Comparison of ENCODE assay signal across 1 cellular context in the genomic region with DNA sequence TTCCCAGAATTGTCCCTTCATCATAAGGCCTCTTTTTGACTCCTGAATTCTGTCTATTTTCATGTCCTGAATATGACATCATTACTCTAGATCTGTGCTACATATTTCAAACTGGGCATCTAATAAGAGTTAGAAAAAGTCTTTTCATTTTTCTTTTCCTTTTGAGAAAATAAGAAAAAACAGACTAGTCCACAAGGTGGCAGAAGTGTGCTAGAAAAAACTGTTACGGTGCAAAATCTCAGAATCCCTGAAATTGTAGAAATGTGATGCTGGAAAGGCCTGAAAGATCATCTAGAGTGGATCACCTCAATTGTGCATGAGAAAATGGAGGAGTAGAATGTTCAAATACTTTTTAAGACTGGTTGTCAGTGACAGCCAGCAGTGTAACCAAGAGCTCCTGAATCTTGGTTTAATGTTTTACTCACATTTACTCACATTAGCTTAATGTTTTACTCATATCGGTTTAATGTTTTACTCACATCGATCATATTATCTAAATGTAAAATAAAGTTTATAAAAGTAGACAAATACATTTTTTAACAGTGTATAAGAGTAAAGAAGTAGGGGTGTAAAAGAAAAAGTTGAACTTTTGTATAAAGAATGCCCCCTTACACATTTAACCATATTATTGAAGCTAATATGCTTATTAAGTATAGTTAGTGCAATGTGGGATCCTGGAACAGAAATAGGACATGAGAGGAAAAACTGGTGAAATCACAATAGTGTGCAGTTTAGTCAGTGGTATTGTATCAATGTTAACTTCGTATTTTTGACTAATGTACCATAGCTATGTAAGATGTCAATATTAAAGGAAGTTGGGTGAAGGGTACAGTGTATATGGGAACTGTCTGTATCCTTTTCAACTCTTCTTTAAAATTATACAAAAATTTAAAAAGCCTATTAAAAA.
TF ChIP-seq lines count a peak whose summit lies in the region.

No MANE protein-coding gene starts in this region.

TF ChIP-seq in HCT116, 20 proteins besides CTCF, POLR2A, EP300 and RAD21:
- TF ChIP-seq SIN3A (IDR thresholded peaks at IDR 0.05; ENCODE audit: low read depth) (no peak), CBX3 (IDR thresholded peaks at IDR 0.05; ENCODE audit: low read depth) (no peak), FOSL1 (IDR thresholded peaks at IDR 0.05; ENCODE audit: low read depth) (no peak), EZH2 (IDR thresholded peaks at IDR 0.05) (no peak), JUND (IDR thresholded peaks at IDR 0.05) (no peak), EZH2phosphoT487 (IDR thresholded peaks at IDR 0.05; ENCODE audit: borderline replicate concordance) (no peak), POLR2AphosphoS5 (IDR thresholded peaks at IDR 0.05; ENCODE audit: low read depth, low read length) (no peak), SP1 (IDR thresholded peaks at IDR 0.05; ENCODE audit: low read depth) (no peak), EGR1 (IDR thresholded peaks at IDR 0.05; ENCODE audit: low read depth) (no peak), ZFX (IDR thresholded peaks at IDR 0.05) (no peak), ZBTB33 (IDR thresholded peaks at IDR 0.05; ENCODE audit: extremely low read depth, insufficient replicate concordance, low read length) (no peak), CEBPB (IDR thresholded peaks at IDR 0.05; ENCODE audit: low read depth) (no peak), SRF (IDR thresholded peaks at IDR 0.05; ENCODE audit: low read depth) (no peak)
- TF ChIP-seq, protein P1, sequence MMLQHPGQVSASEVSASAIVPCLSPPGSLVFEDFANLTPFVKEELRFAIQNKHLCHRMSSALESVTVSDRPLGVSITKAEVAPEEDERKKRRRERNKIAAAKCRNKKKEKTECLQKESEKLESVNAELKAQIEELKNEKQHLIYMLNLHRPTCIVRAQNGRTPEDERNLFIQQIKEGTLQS (IDR thresholded peaks at IDR 0.05) = no peak
- TF ChIP-seq, protein P2, sequence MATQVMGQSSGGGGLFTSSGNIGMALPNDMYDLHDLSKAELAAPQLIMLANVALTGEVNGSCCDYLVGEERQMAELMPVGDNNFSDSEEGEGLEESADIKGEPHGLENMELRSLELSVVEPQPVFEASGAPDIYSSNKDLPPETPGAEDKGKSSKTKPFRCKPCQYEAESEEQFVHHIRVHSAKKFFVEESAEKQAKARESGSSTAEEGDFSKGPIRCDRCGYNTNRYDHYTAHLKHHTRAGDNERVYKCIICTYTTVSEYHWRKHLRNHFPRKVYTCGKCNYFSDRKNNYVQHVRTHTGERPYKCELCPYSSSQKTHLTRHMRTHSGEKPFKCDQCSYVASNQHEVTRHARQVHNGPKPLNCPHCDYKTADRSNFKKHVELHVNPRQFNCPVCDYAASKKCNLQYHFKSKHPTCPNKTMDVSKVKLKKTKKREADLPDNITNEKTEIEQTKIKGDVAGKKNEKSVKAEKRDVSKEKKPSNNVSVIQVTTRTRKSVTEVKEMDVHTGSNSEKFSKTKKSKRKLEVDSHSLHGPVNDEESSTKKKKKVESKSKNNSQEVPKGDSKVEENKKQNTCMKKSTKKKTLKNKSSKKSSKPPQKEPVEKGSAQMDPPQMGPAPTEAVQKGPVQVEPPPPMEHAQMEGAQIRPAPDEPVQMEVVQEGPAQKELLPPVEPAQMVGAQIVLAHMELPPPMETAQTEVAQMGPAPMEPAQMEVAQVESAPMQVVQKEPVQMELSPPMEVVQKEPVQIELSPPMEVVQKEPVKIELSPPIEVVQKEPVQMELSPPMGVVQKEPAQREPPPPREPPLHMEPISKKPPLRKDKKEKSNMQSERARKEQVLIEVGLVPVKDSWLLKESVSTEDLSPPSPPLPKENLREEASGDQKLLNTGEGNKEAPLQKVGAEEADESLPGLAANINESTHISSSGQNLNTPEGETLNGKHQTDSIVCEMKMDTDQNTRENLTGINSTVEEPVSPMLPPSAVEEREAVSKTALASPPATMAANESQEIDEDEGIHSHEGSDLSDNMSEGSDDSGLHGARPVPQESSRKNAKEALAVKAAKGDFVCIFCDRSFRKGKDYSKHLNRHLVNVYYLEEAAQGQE (IDR thresholded peaks at IDR 0.05; ENCODE audit: low read depth) = no peak
- TF ChIP-seq, protein P3, sequence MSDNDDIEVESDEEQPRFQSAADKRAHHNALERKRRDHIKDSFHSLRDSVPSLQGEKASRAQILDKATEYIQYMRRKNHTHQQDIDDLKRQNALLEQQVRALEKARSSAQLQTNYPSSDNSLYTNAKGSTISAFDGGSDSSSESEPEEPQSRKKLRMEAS (IDR thresholded peaks at IDR 0.05) = no peak
